Comparison of ENCODE assay signal across 8 cellular contexts in genomic region chr2:161165811-161166210, GRCh38. TPM values are rescaled to one million over a fixed set of nuclear protein-coding genes. Genes with fewer than 3 reads are reported as not detected.
A peak's percentile ranks its signal among the peaks of the same experiment; 100 is the strongest.
DNase-seq lines count a peak whose midpoint lies in the region; ATAC-seq and TF ChIP-seq lines count a peak whose summit lies in the region.

No MANE protein-coding gene starts in this region.

- H3T11ph ChIP-seq in H9 (ENCODE audit: low read length): no peak overlapping the region

- H2BK12ac ChIP-seq in H9 (ENCODE audit: insufficient read length, low read depth, low read length): no peak overlapping the region

- no peak overlapping the region for H2AFZ ChIP-seq in neural progenitor cell (replicated peaks)
- H2AFZ ChIP-seq in H9 (ENCODE audit: low read length): no peak overlapping the region

- H3K27me3 Mint-ChIP-seq in neural progenitor cell (ENCODE audit: insufficient read depth, low read depth) (no peaks in the 10 kb centered on the region), H9 (ENCODE audit: low read depth) (no peaks in the 10 kb centered on the region)

- peaks cover 7% of the 10 kb centered on the region for H3K36me3 Mint-ChIP-seq in neural progenitor cell
- H3K36me3 Mint-ChIP-seq in H9 (ENCODE audit: insufficient read depth in 1 of 3, low read depth in 3 of 3): peaks cover 5 to 8% (median 5%) of the 10 kb centered on the region in 3 experiments; a peak in 5 of 7 replicates

- H3K23me2 ChIP-seq in H9 (ENCODE audit: insufficient read length, low read depth, low read length, poor library complexity, severe bottlenecking): peaks cover 5% of the 10 kb centered on the region

- H3K23ac ChIP-seq in H9 (ENCODE audit: insufficient read length, low read depth, low read length): no peak overlapping the region

- H3K36me3 ChIP-seq in SK-N-MC (ENCODE audit: insufficient read depth, low read length): peaks cover 26% of the 10 kb centered on the region
- H3K36me3 ChIP-seq in lung (ENCODE audit: control insufficient read depth in 2 of 2, insufficient read depth in 2 of 2, low read length in 2 of 2): peaks cover 5 to 11% of the 10 kb centered on the region in 2 donors
- H3K36me3 ChIP-seq in neural progenitor cell: no peaks in the 10 kb centered on the region

- H2BK20ac ChIP-seq in H9 (ENCODE audit: low read depth, low read length, poor library complexity, severe bottlenecking): no peak overlapping the region

- no peak overlapping the region for H3K14ac ChIP-seq in H9 (ENCODE audit: insufficient read depth, low read length)

- H4K91ac ChIP-seq in H9 (ENCODE audit: insufficient read length, low read depth, low read length): no peak overlapping the region

- no peak for DNase-seq in SK-N-MC (ENCODE audit: low read depth, low spot score)
- no peak for DNase-seq in lung (ENCODE audit: low spot score)
- no peak for DNase-seq in pons (ENCODE audit: low spot score)
- DNase-seq in neural progenitor cell (ENCODE audit: low spot score): no peak
- DNase-seq in H9: no peak

- H4K8ac ChIP-seq in H9 (replicated peaks; ENCODE audit: insufficient read length, low read depth, low read length): no peak overlapping the region

- no peak overlapping the region for H2BK15ac ChIP-seq in H9 (ENCODE audit: low read depth, low read length)

- no peak for TF ChIP-seq CTCF in lung (IDR thresholded peaks at IDR 0.05; ENCODE audit: control extremely low read depth, extremely low read depth)
- no peak for TF ChIP-seq CTCF in neural progenitor cell (IDR thresholded peaks at IDR 0.05)
- TF ChIP-seq CTCF in H9 (conservative IDR thresholded peaks at IDR 0.05): no peak

- H3K9ac ChIP-seq in SK-N-MC (ENCODE audit: insufficient read length) (no peak overlapping the region), neural progenitor cell (no peak overlapping the region), H9 (ENCODE audit: extremely low read depth, insufficient read length, low read length) (no peak overlapping the region)

- H3K27ac Mint-ChIP-seq in neural progenitor cell: no peak overlapping the region
- no peak overlapping the region for H3K27ac Mint-ChIP-seq in H9

- peak; percentile 24 for ATAC-seq in GM18502 (IDR thresholded peaks at IDR 0.05; ENCODE audit: poor library complexity, unreplicated experiment)
- ATAC-seq in HG02884 (IDR thresholded peaks at IDR 0.05; ENCODE audit: unreplicated experiment): peak; percentile 18
- peak; percentile 19 for ATAC-seq in lung (ENCODE audit: insufficient read depth, low FRiP score)
- no peak for ATAC-seq in GM19452 (IDR thresholded peaks at IDR 0.05; ENCODE audit: unreplicated experiment)

- no peak overlapping the region for H2BK5ac ChIP-seq in H9 (ENCODE audit: insufficient read length, low read length)

- H3K9me3 Mint-ChIP-seq in neural progenitor cell (no peaks in the 10 kb centered on the region), H9 (no peaks in the 10 kb centered on the region)

- H3K18ac ChIP-seq in H9 (ENCODE audit: insufficient read length, low read depth, low read length): no peak overlapping the region

- no peaks in the 10 kb centered on the region for H4K20me1 ChIP-seq in neural progenitor cell (ENCODE audit: low read depth)
- no peaks in the 10 kb centered on the region for H4K20me1 ChIP-seq in H9 (ENCODE audit: control insufficient read depth, insufficient read depth, insufficient read length)

- H3K27ac ChIP-seq in SK-N-MC (peak overlapping the region; percentile 76; the same call in 1 of the 2 replicates), lung (ENCODE audit: low read depth in 1 of 2, low read length in 1 of 2) (peak overlapping the region in 1 of 2 donors; percentile 75), neural progenitor cell (no peak overlapping the region), H9 (ENCODE audit: insufficient read length, low read depth, low read length) (no peak overlapping the region)

- no peak overlapping the region for H2AK5ac ChIP-seq in H9 (ENCODE audit: insufficient read length, low read length)

- H3K27me3 ChIP-seq in lung (ENCODE audit: control insufficient read depth, insufficient read depth) (no peaks in the 10 kb centered on the region), neural progenitor cell (no peaks in the 10 kb centered on the region), H9 (ENCODE audit: insufficient read depth, low read length) (no peaks in the 10 kb centered on the region)

- H3K4me1 ChIP-seq in lung (ENCODE audit: control insufficient read depth in 2 of 2, insufficient read depth in 2 of 2, low read length in 2 of 2) (peaks cover 0 to 19% of the 10 kb centered on the region in 2 donors), neural progenitor cell (peaks cover 9% of the 10 kb centered on the region), H9 (ENCODE audit: insufficient read depth, low read length) (no peaks in the 10 kb centered on the region)

- H3K4me3 Mint-ChIP-seq in neural progenitor cell: no peak overlapping the region
- no peak overlapping the region for H3K4me3 Mint-ChIP-seq in H9

- H3K9me3 ChIP-seq in SK-N-MC (ENCODE audit: low read depth, low read length) (no peaks in the 10 kb centered on the region), lung (ENCODE audit: control insufficient read depth in 2 of 2, insufficient read depth in 1 of 2, low read length in 1 of 2) (no peaks in the 10 kb centered on the region), neural progenitor cell (ENCODE audit: low read depth) (no peaks in the 10 kb centered on the region), H9 (ENCODE audit: control insufficient read depth, low read depth, low read length) (no peaks in the 10 kb centered on the region)

- H3F3A ChIP-seq in neural progenitor cell (ENCODE audit: low read depth): no peaks in the 10 kb centered on the region

- H3K4me2 ChIP-seq in neural progenitor cell (no peak overlapping the region), H9 (ENCODE audit: insufficient read depth, insufficient read length, low read length) (no peak overlapping the region)

- no peak overlapping the region for H3K56ac ChIP-seq in H9 (ENCODE audit: insufficient read length, low read depth, low read length)

- no peak overlapping the region for H4K5ac ChIP-seq in H9 (ENCODE audit: insufficient read length, low read depth, low read length)

- H3K79me2 ChIP-seq in neural progenitor cell (ENCODE audit: low read depth) (peaks cover 27% of the 10 kb centered on the region), H9 (ENCODE audit: insufficient read depth, low read length) (no peaks in the 10 kb centered on the region; the same call in 1 of the 2 replicates)

- H3K79me1 ChIP-seq in H9 (ENCODE audit: insufficient read depth, low read depth, low read length, poor library complexity, severe bottlenecking): peaks cover 2% of the 10 kb centered on the region

- H3K4me3 ChIP-seq in SK-N-MC (0 out of 2 replicates have a peak overlapping the region, but pooled peaks have one; percentile 7), lung (no peak overlapping the region), neural progenitor cell (no peak overlapping the region)

- no peak overlapping the region for H2BK120ac ChIP-seq in H9 (ENCODE audit: low read depth, low read length, poor library complexity, severe bottlenecking)

- 53 to 66% methylated on average over 1 of the region's 1 CpG for WGBS in lung, 2 donors
- WGBS in H9 (ENCODE audit: extremely low coverage, insufficient read length, low lambda C conversion rate): no CpG with 5 or more reads among the region's 1 CpG

- peaks cover 14% of the 10 kb centered on the region for H3K4me1 Mint-ChIP-seq in neural progenitor cell
- H3K4me1 Mint-ChIP-seq in H9: peaks cover 15 to 18% of the 10 kb centered on the region in 2 experiments

- no peak overlapping the region for H3K4ac ChIP-seq in H9 (ENCODE audit: low read depth, low read length)

RNA-seq across cellular contexts. Expression of gene TANK, which starts 5.6 kb away (rescaled TPM):
- total RNA-seq in lung (100 to 1,000 TPM in 1 of 2 donors, 10 to 100 TPM in 1; 57.7 to 144 TPM), neural progenitor cell (ENCODE audit: low replicate concordance) (19.8 and 43.5 TPM in 2 replicates), H9 (2021) (17.3 and 23.9 TPM in 2 replicates)
- 10 to 100 TPM; 35.2 to 64.4 TPM for polyA plus RNA-seq in lung
